In the genomic region with DNA sequence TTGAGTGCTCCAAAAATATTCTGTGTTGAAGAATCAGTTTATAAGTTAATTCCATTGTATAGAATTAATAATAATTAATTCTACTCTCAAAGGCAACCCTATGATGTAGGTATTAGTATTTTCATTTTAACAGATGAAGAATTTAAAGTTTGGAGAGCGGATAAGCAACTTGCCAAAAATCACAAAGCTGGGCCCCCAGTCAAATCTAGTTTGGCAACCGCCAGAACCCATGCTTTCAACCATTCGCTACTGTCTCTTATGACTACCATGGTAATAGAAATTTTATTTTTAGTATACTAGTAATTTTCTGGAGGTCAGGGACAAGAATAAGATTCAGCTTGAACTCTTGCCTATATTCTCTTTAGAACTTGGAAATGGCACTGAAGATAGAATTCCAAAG, we compare ENCODE assay signal across 17 cellular contexts.
"Had no signal": no experiment of that assay in that cellular context is flagged by ENCODE, and none has a peak within 500 bp of the region (broad histone marks: within the 10 kb centered on the region; RNA-seq: fewer than 3 reads in every experiment).

No MANE protein-coding gene starts in this region.

- H3K27ac ChIP-seq: neutrophil, prostate gland had no signal

- H3K4me3 ChIP-seq: dorsolateral prefrontal cortex, prostate gland, stomach, transverse colon had no signal

- H3K36me3 ChIP-seq: brain microvascular endothelial cell, neutrophil, prostate gland, stomach, transverse colon had no signal

- H3K9me3 Mint-ChIP-seq: activated B cell treated with CpG ODN at 0.5 μM for 24 hours; activated naive CD4-positive, alpha-beta T cell treated with anti-CD3 and anti-CD28 coated beads, Interleukin-2, amount 50 U/mL, for 24 hours; naive B cell had no signal

- H3K27ac Mint-ChIP-seq: activated B cell treated with CpG ODN at 0.5 μM for 24 hours; activated CD4-positive, alpha-beta T cell treated with anti-CD3 and anti-CD28 coated beads, Interleukin-2, amount 10 ng/mL, durations not matched to agents 7 days and 5 days; activated naive CD4-positive, alpha-beta T cell treated with anti-CD3 and anti-CD28 coated beads, Interleukin-2, amount 50 U/mL, for 24 hours; naive B cell; T-helper 17 cell had no signal

- H3K27me3 ChIP-seq: brain microvascular endothelial cell, foreskin keratinocyte, neutrophil, stomach, transverse colon had no signal

- H3K9me3 ChIP-seq: neutrophil, prostate gland, stomach, transverse colon had no signal

- H3K36me3 Mint-ChIP-seq: activated naive CD4-positive, alpha-beta T cell treated with anti-CD3 and anti-CD28 coated beads, Interleukin-2, amount 50 U/mL, for 24 hours; naive B cell had no signal

- DNase-seq: activated B cell treated with CpG ODN at 0.5 μM for 24 hours; activated CD4-positive, alpha-beta T cell treated with anti-CD3 and anti-CD28 coated beads, Interleukin-2, amount 10 ng/mL, durations not matched to agents 7 days and 5 days; activated T-cell treated with anti-CD3 and anti-CD28 coated beads for 4 hours; amygdala; dorsolateral prefrontal cortex; kidney; naive B cell; SIG-M5; stimulated activated CD4-positive, alpha-beta T cell treated with anti-CD3 and anti-CD28 coated beads, Interleukin-4, amount 100 ng/mL, for 4 hours; stomach; T-helper 17 cell; transverse colon had no signal

- H3K4me1 Mint-ChIP-seq: activated B cell treated with CpG ODN at 0.5 μM for 24 hours; activated CD4-positive, alpha-beta T cell treated with anti-CD3 and anti-CD28 coated beads, Interleukin-2, amount 10 ng/mL, durations not matched to agents 7 days and 5 days; activated naive CD4-positive, alpha-beta T cell treated with anti-CD3 and anti-CD28 coated beads, Interleukin-2, amount 50 U/mL, for 24 hours; naive B cell; T-helper 17 cell had no signal

- H3K27me3 Mint-ChIP-seq: activated B cell treated with CpG ODN at 0.5 μM for 24 hours, T-helper 17 cell had no signal

- H3K4me3 Mint-ChIP-seq: activated B cell treated with CpG ODN at 0.5 μM for 24 hours; activated CD4-positive, alpha-beta T cell treated with anti-CD3 and anti-CD28 coated beads, Interleukin-2, amount 10 ng/mL, durations not matched to agents 7 days and 5 days; activated naive CD4-positive, alpha-beta T cell treated with anti-CD3 and anti-CD28 coated beads, Interleukin-2, amount 50 U/mL, for 24 hours; naive B cell; T-helper 17 cell had no signal
